Comparison of ENCODE assay signal across 8 cellular contexts in genomic region chr19:7340959-7341837, GRCh38. TPM values are rescaled to one million over a fixed set of nuclear protein-coding genes. Genes with fewer than 3 reads are reported as not detected.
DNase-seq lines count a peak whose midpoint lies in the region; ATAC-seq and TF ChIP-seq lines count a peak whose summit lies in the region.

No MANE protein-coding gene starts in this region.

- ATAC-seq in GM21528 (IDR thresholded peaks at IDR 0.05; ENCODE audit: low FRiP score, unreplicated experiment): no peak
- ATAC-seq in HG02610 (IDR thresholded peaks at IDR 0.05; ENCODE audit: unreplicated experiment): no peak

- TF ChIP-seq CTCF in left ventricle myocardium inferior (IDR thresholded peaks at IDR 0.05; ENCODE audit: borderline replicate concordance): peak; percentile 96

- no peaks in the 10 kb centered on the region for H3K4me1 ChIP-seq in adipocyte (ENCODE audit: control insufficient read depth, insufficient read depth, low read length)
- peaks cover 14% of the 10 kb centered on the region for H3K4me1 ChIP-seq in left ventricle myocardium inferior

- no peak overlapping the region for H3K27ac ChIP-seq in left ventricle myocardium inferior (replicated peaks)

- intact Hi-C loops in left ventricle myocardium inferior (cut with micrococcal nuclease): loop anchor here (2.0 kb wide), 1 partner anchor 238 kb away; no protein-coding TSS in a partner anchor

- H3K9me3 ChIP-seq in adipocyte (ENCODE audit: control insufficient read depth, low read length): no peaks in the 10 kb centered on the region
- no peaks in the 10 kb centered on the region for H3K9me3 ChIP-seq in left ventricle myocardium inferior (replicated peaks)

- H3K27me3 ChIP-seq in adipocyte (replicated peaks; ENCODE audit: control insufficient read depth, insufficient read depth, low read length): peaks cover 23% of the 10 kb centered on the region
- H3K27me3 ChIP-seq in left ventricle myocardium inferior (ENCODE audit: low read depth): peaks cover 9% of the 10 kb centered on the region

- H3K36me3 ChIP-seq in adipocyte (ENCODE audit: control insufficient read depth, insufficient read depth, low read length, severe bottlenecking): no peaks in the 10 kb centered on the region
- no peaks in the 10 kb centered on the region for H3K36me3 ChIP-seq in left ventricle myocardium inferior

- peak overlapping the region; percentile 43 for H3K9ac ChIP-seq in adipocyte (ENCODE audit: low read length)

- peak; percentile 95 for DNase-seq in ELF-1 (ENCODE audit: low read depth, low spot score)
- peak; percentile 93 for DNase-seq in MV-4-11 (lab: John Stamatoyannopoulos, UW)
- DNase-seq in SW480 (ENCODE audit: low spot score): peak; percentile 57
- DNase-seq in adipocyte (ENCODE audit: low read depth): peak; percentile 88
- DNase-seq in left ventricle myocardium inferior: peak; percentile 82
- DNase-seq in retina: peak; percentile 93

- H3K4me3 ChIP-seq in adipocyte (ENCODE audit: low read length) (no peak overlapping the region), left ventricle myocardium inferior (no peak overlapping the region)

RNA-seq across cellular contexts. Expression of gene ARHGEF18, which starts 7.5 kb away (rescaled TPM):
- total RNA-seq in left ventricle myocardium inferior: 8.3 TPM

RNA-seq across cellular contexts. Expression of gene INSR, which starts 47.0 kb away (rescaled TPM):
- total RNA-seq in left ventricle myocardium inferior: 85.3 TPM
